ENCODE assay signal across 11 cellular contexts in genomic region chr10:3827768-3828403, GRCh38. TPM values are rescaled to one million over a fixed set of nuclear protein-coding genes. Genes with fewer than 3 reads are reported as not detected.
DNase-seq lines count a peak whose midpoint lies in the region; ATAC-seq, FAIRE-seq and TF ChIP-seq lines count a peak whose summit lies in the region.
"Had no signal": no experiment of that assay in that cellular context is flagged by ENCODE, and none has a peak within 500 bp of the region (broad histone marks: within the 10 kb centered on the region; RNA-seq: fewer than 3 reads in every experiment).

No MANE protein-coding gene starts in this region.

- TF ChIP-seq POLR2A in thyroid gland (IDR thresholded peaks at IDR 0.05), result no peak

- H3K4me1 ChIP-seq in astrocyte (ENCODE audit: insufficient read depth, low read length), result peaks cover 32% of the 10 kb centered on the region
- peaks cover 17% of the 10 kb centered on the region for H3K4me1 ChIP-seq in mesendoderm (ENCODE audit: control insufficient read depth, low read depth, low read length)
- peaks cover 12 to 26% of the 10 kb centered on the region in 2 donors for H3K4me1 ChIP-seq in thyroid gland

- FAIRE-seq in astrocyte (lab: Jason Lieb, UNC), result no peak

- peak overlapping the region; percentile 6 for H2AK5ac ChIP-seq in mesendoderm (ENCODE audit: low read length)

- H3K4me2 ChIP-seq in astrocyte (ENCODE audit: low read length), result peak overlapping the region; percentile 69
- no peak overlapping the region for H3K4me2 ChIP-seq in mesendoderm (ENCODE audit: low read length)

- H2BK120ac ChIP-seq in mesendoderm (ENCODE audit: low read depth, low read length), result no peak overlapping the region

- ATAC-seq in HG02759 (IDR thresholded peaks at IDR 0.05; ENCODE audit: unreplicated experiment), result no peak

- H4K5ac ChIP-seq in mesendoderm (ENCODE audit: low read length), result no peak overlapping the region

- no peak overlapping the region for H3K4ac ChIP-seq in mesendoderm (ENCODE audit: low read depth, low read length)

- peak overlapping the region; percentile 68 for H3K4me3 Mint-ChIP-seq in activated CD4-positive, alpha-beta T cell treated with anti-CD3 and anti-CD28 coated beads, Interleukin-2, amount 10 ng/mL, durations not matched to agents 24 days and 14 days
- no peak overlapping the region for H3K4me3 Mint-ChIP-seq in astrocyte (ENCODE audit: unreplicated experiment)

- peaks cover 49% of the 10 kb centered on the region for H3K4me1 Mint-ChIP-seq in activated CD4-positive, alpha-beta T cell treated with anti-CD3 and anti-CD28 coated beads, Interleukin-2, amount 10 ng/mL, durations not matched to agents 24 days and 14 days
- peaks cover 58% of the 10 kb centered on the region for H3K4me1 Mint-ChIP-seq in astrocyte (ENCODE audit: low read depth, unreplicated experiment)

- H3K79me1 ChIP-seq in mesendoderm (ENCODE audit: low read length), result no peaks in the 10 kb centered on the region

- peaks cover 2% of the 10 kb centered on the region for H3K36me3 Mint-ChIP-seq in activated CD4-positive, alpha-beta T cell treated with anti-CD3 and anti-CD28 coated beads, Interleukin-2, amount 10 ng/mL, durations not matched to agents 24 days and 14 days (ENCODE audit: low read depth)
- no peaks in the 10 kb centered on the region for H3K36me3 Mint-ChIP-seq in astrocyte (ENCODE audit: low read depth, unreplicated experiment)

- H2BK15ac ChIP-seq in mesendoderm (replicated peaks; ENCODE audit: low read depth), result no peak overlapping the region

- WGBS in mesendoderm (ENCODE audit: extremely low coverage, insufficient coverage, low lambda C conversion rate), result no CpG with 5 or more reads among the region's 27 CpGs
- WGBS in thyroid gland, 2 donors, result 96 to 97% methylated on average over 27 of the region's 27 CpGs

- peak overlapping the region; percentile 52 for H3K56ac ChIP-seq in mesendoderm (ENCODE audit: low read length)

- H3K4me3 ChIP-seq in astrocyte (ENCODE audit: insufficient read depth, low read depth, low read length) (peak overlapping the region; percentile 36), mesendoderm (ENCODE audit: low read length) (no peak overlapping the region), thyroid gland (replicated peaks in 1 of 3) (no peak overlapping the region)

- DNase-seq in activated CD4-positive, alpha-beta T cell treated with anti-CD3 and anti-CD28 coated beads, Interleukin-2, amount 10 ng/mL, durations not matched to agents 24 days and 14 days, result no peak
- DNase-seq in activated CD4-positive, alpha-beta T cell treated with anti-CD3 and anti-CD28 coated beads for 48 hours, result no peak
- DNase-seq in astrocyte (ENCODE audit: low read depth) (no peak), mesendoderm (no peak), thyroid gland (no peak), AG08395 (ENCODE audit: low spot score) (no peak), kidney glomerular epithelial cell (lab: John Stamatoyannopoulos, UW) (no peak)
- DNase-seq: amygdala, NCI-H2081 treated with DMSO at 0.1 percent for 48 hours, posterior cingulate gyrus had no signal

- intact Hi-C loops in activated CD4-positive, alpha-beta T cell treated with anti-CD3 and anti-CD28 coated beads, Interleukin-2, amount 10 ng/mL, durations not matched to agents 24 days and 14 days (cut with micrococcal nuclease), result loop anchor here (1.0 to 2.0 kb wide), 4 partner anchors 17 to 45 kb away; no protein-coding TSS in a partner anchor
- intact Hi-C loops in thyroid gland (cut with DNase I), result no loop called here

- no peak overlapping the region for H3K18ac ChIP-seq in mesendoderm (ENCODE audit: low read length)

- peak overlapping the region; percentile 92 for H3K27ac Mint-ChIP-seq in activated CD4-positive, alpha-beta T cell treated with anti-CD3 and anti-CD28 coated beads, Interleukin-2, amount 10 ng/mL, durations not matched to agents 24 days and 14 days
- H3K27ac Mint-ChIP-seq in astrocyte (ENCODE audit: unreplicated experiment), result peak overlapping the region; percentile 97

- peaks cover 7% of the 10 kb centered on the region for H3K9me3 Mint-ChIP-seq in activated CD4-positive, alpha-beta T cell treated with anti-CD3 and anti-CD28 coated beads, Interleukin-2, amount 10 ng/mL, durations not matched to agents 24 days and 14 days
- no peaks in the 10 kb centered on the region for H3K9me3 Mint-ChIP-seq in astrocyte (ENCODE audit: unreplicated experiment)

- H4K20me1 ChIP-seq in astrocyte (ENCODE audit: insufficient read depth, low read length), result no peaks in the 10 kb centered on the region

- H4K8ac ChIP-seq in mesendoderm (ENCODE audit: low read depth, low read length), result no peak overlapping the region

- H3K9ac ChIP-seq in astrocyte (ENCODE audit: low read length), result peak overlapping the region; percentile 54
- H3K9ac ChIP-seq in mesendoderm (ENCODE audit: low read length), result no peak overlapping the region

- H2AFZ ChIP-seq in astrocyte (ENCODE audit: low read depth, low read length), result peak overlapping the region; percentile 54

- no peaks in the 10 kb centered on the region for H3K79me2 ChIP-seq in astrocyte (ENCODE audit: insufficient read depth, low read length)
- no peaks in the 10 kb centered on the region for H3K79me2 ChIP-seq in mesendoderm (ENCODE audit: control insufficient read depth, insufficient read depth, low read length)

- no peak for TF ChIP-seq CTCF in astrocyte (IDR thresholded peaks at IDR 0.05; ENCODE audit: insufficient read depth, low read depth, low read length)
- no peak for TF ChIP-seq CTCF in thyroid gland (IDR thresholded peaks at IDR 0.05)

- no peak overlapping the region for H3K23ac ChIP-seq in mesendoderm (ENCODE audit: low read length)

- H3K36me3 ChIP-seq in astrocyte (ENCODE audit: insufficient read depth, low read length) (no peaks in the 10 kb centered on the region), mesendoderm (ENCODE audit: control insufficient read depth, insufficient read depth, low read length) (no peaks in the 10 kb centered on the region), thyroid gland (no peaks in the 10 kb centered on the region)

- H3K27me3 ChIP-seq in astrocyte (ENCODE audit: insufficient read depth, low read length) (no peaks in the 10 kb centered on the region), mesendoderm (ENCODE audit: insufficient read depth, low read length, poor library complexity) (no peaks in the 10 kb centered on the region), thyroid gland (no peaks in the 10 kb centered on the region)

- H3K9me3 ChIP-seq in astrocyte (ENCODE audit: insufficient read depth, low read depth, low read length) (no peaks in the 10 kb centered on the region), thyroid gland (no peaks in the 10 kb centered on the region)

- no peaks in the 10 kb centered on the region for H3K27me3 Mint-ChIP-seq in activated CD4-positive, alpha-beta T cell treated with anti-CD3 and anti-CD28 coated beads, Interleukin-2, amount 10 ng/mL, durations not matched to agents 24 days and 14 days
- no peaks in the 10 kb centered on the region for H3K27me3 Mint-ChIP-seq in astrocyte (ENCODE audit: low read depth, unreplicated experiment)

- H2BK5ac ChIP-seq in mesendoderm (ENCODE audit: low read length), result no peak overlapping the region

- H3K27ac ChIP-seq in astrocyte (ENCODE audit: low read depth, low read length) (no peak overlapping the region), mesendoderm (ENCODE audit: low read depth, low read length) (no peak overlapping the region), thyroid gland (peak overlapping the region; percentile 62 to 93 (median 68))

RNA-seq across cellular contexts. Expression of gene KLF6, which starts 42.9 kb away (rescaled TPM):
- 116 and 127 TPM in 2 replicates for total RNA-seq in activated CD4-positive, alpha-beta T cell treated with anti-CD3 and anti-CD28 coated beads, Interleukin-2, amount 10 ng/mL, durations not matched to agents 24 days and 14 days
- total RNA-seq in astrocyte, result 250 and 319 TPM in 2 replicates
- 36.1 TPM for polyA plus RNA-seq in mesendoderm (2013, experiment 1 of 2)
- 35.3 TPM for polyA plus RNA-seq in mesendoderm (2013, experiment 2 of 2)
- total RNA-seq in thyroid gland, result 100 to 1,000 TPM in 2 of 4 donors, 10 to 100 TPM in 2; 50.4 to 166 (median 103) TPM

Comparison
In these comparisons a context has a peak if more than half of its experiments do, and no peak if none do; other contexts are left out.
1. H3K27ac ChIP-seq: peak in thyroid gland (3 of 3); none in astrocyte (single experiment) and mesendoderm (single experiment).